18 cellular contexts compared by ENCODE assay signal in genomic region chr10:33746176-33746575, GRCh38.
DNase-seq lines count a peak whose midpoint lies in the region; ATAC-seq and TF ChIP-seq lines count a peak whose summit lies in the region.
"Had no signal": no experiment of that assay in that cellular context is flagged by ENCODE, and none has a peak within 500 bp of the region (broad histone marks: within the 10 kb centered on the region; RNA-seq: fewer than 3 reads in every experiment).

No MANE protein-coding gene starts in this region.

- H3K4me1 Mint-ChIP-seq in natural killer cell, result peaks cover 29 to 63% of the 10 kb centered on the region in 2 donors
- H3K4me1 Mint-ChIP-seq in natural killer cell treated with Interleukin-12 subunit alpha and Interleukin-12 subunit beta and Interleukin-15 and Interleukin-18, amount 100 ng/mL, for 72 hours (ENCODE audit: low read depth in 2 of 2), result peaks cover 27 to 51% of the 10 kb centered on the region in 2 donors
- H3K4me1 Mint-ChIP-seq: CD14-positive monocyte; CD4-positive, alpha-beta memory T cell; CD4-positive, CD25-positive, alpha-beta regulatory T cell; CD8-positive, alpha-beta memory T cell had no signal

- TF ChIP-seq CTCF in natural killer cell (IDR thresholded peaks at IDR 0.05), result no peak

- no peaks in the 10 kb centered on the region for H3K9me3 Mint-ChIP-seq in natural killer cell
- H3K9me3 Mint-ChIP-seq in natural killer cell treated with Interleukin-12 subunit alpha and Interleukin-12 subunit beta and Interleukin-15 and Interleukin-18, amount 100 ng/mL, for 72 hours, result no peaks in the 10 kb centered on the region
- H3K9me3 Mint-ChIP-seq: CD14-positive monocyte; CD4-positive, alpha-beta memory T cell; CD4-positive, CD25-positive, alpha-beta regulatory T cell had no signal

- in situ Hi-C loops in ACHN (cut with HindIII; ENCODE audit: low pct_ligation_motif_present, low pct_unique_long_range_greater_than_20kb, low sequenced_read_pairs), result no loop called here

- intact Hi-C loops in natural killer cell (cut with micrococcal nuclease), result no loop called here

- H3K4me3 Mint-ChIP-seq in natural killer cell, result peak overlapping the region; percentile 55
- H3K4me3 Mint-ChIP-seq in natural killer cell treated with Interleukin-12 subunit alpha and Interleukin-12 subunit beta and Interleukin-15 and Interleukin-18, amount 100 ng/mL, for 72 hours, result no peak overlapping the region
- H3K4me3 Mint-ChIP-seq: CD14-positive monocyte; CD4-positive, alpha-beta memory T cell; CD4-positive, CD25-positive, alpha-beta regulatory T cell; CD8-positive, alpha-beta memory T cell had no signal

- no peak for ATAC-seq in natural killer cell
- ATAC-seq in natural killer cell treated with Interleukin-12 subunit alpha and Interleukin-12 subunit beta and Interleukin-15 and Interleukin-18, amount 100 ng/mL, for 72 hours, result no peak
- ATAC-seq: A549 had no signal

- peak overlapping the region in 1 of 2 donors; percentile 68 for H3K27ac Mint-ChIP-seq in natural killer cell
- no peak overlapping the region for H3K27ac Mint-ChIP-seq in natural killer cell treated with Interleukin-12 subunit alpha and Interleukin-12 subunit beta and Interleukin-15 and Interleukin-18, amount 100 ng/mL, for 72 hours
- H3K27ac Mint-ChIP-seq: CD14-positive monocyte; CD4-positive, alpha-beta memory T cell; CD4-positive, CD25-positive, alpha-beta regulatory T cell; CD8-positive, alpha-beta memory T cell had no signal

- DNase-seq in natural killer cell (no peak), SW480 (ENCODE audit: low spot score) (peak; percentile 2), myocyte (ENCODE audit: low read depth) (peak; percentile 76), Ammon's horn (ENCODE audit: low spot score) (no peak), ACHN (no peak), NCI-H69 (lab: John Stamatoyannopoulos, UW) (no peak)
- no peak for DNase-seq in natural killer cell treated with Interleukin-12 subunit alpha and Interleukin-12 subunit beta and Interleukin-15 and Interleukin-18, amount 100 ng/mL, for 72 hours (ENCODE audit: low spot score)
- DNase-seq: AML-193; BE2C; C1 segment of cervical spinal cord; CD4-positive, alpha-beta memory T cell; CD4-positive, CD25-positive, alpha-beta regulatory T cell; CD8-positive, alpha-beta memory T cell; COR-L47; DMS79 treated with DMSO at 0.1 percent for 48 hours; GF-D8 had no signal

- no peaks in the 10 kb centered on the region for H3K36me3 Mint-ChIP-seq in natural killer cell
- H3K36me3 Mint-ChIP-seq in natural killer cell treated with Interleukin-12 subunit alpha and Interleukin-12 subunit beta and Interleukin-15 and Interleukin-18, amount 100 ng/mL, for 72 hours, result no peaks in the 10 kb centered on the region
- H3K36me3 Mint-ChIP-seq: CD14-positive monocyte; CD4-positive, alpha-beta memory T cell; CD4-positive, CD25-positive, alpha-beta regulatory T cell; CD8-positive, alpha-beta memory T cell had no signal

- H3K27me3 Mint-ChIP-seq in natural killer cell (ENCODE audit: low read depth in 2 of 2), result no peaks in the 10 kb centered on the region
- H3K27me3 Mint-ChIP-seq in natural killer cell treated with Interleukin-12 subunit alpha and Interleukin-12 subunit beta and Interleukin-15 and Interleukin-18, amount 100 ng/mL, for 72 hours, result no peaks in the 10 kb centered on the region
- H3K27me3 Mint-ChIP-seq: CD4-positive, CD25-positive, alpha-beta regulatory T cell; CD8-positive, alpha-beta memory T cell had no signal

Comparison
In these comparisons a context has a peak if more than half of its experiments do, and no peak if none do; other contexts are left out.
1. DNase-seq: peak in SW480 (single experiment) and myocyte (single experiment); none in natural killer cell (single experiment), natural killer cell treated with Interleukin-12 subunit alpha and Interleukin-12 subunit beta and Interleukin-15 and Interleukin-18, amount 100 ng/mL, for 72 hours (single experiment), Ammon's horn (single experiment), ACHN (single experiment) and NCI-H69 (single experiment).